In genomic region chr10:133151071-133151470, GRCh38 we compare ENCODE assay signal across 3 cellular contexts. TPM values are rescaled to one million over a fixed set of nuclear protein-coding genes. Genes with fewer than 3 reads are reported as not detected.
"Had no signal": no experiment of that assay in that cellular context is flagged by ENCODE, and none has a peak within 500 bp of the region (broad histone marks: within the 10 kb centered on the region; RNA-seq: fewer than 3 reads in every experiment).

No MANE protein-coding gene starts in this region.

RNA-seq across cellular contexts. Expression of gene KNDC1, which starts 8.9 kb away (rescaled TPM):
- total RNA-seq: myocyte, osteoblast had no signal
- polyA plus RNA-seq: naive thymus-derived CD4-positive, alpha-beta T cell had no signal
